ENCODE assay signal across 15 cellular contexts in genomic region chr3:58072046-58072445, GRCh38.
DNase-seq lines count a peak whose midpoint lies in the region; ATAC-seq and TF ChIP-seq lines count a peak whose summit lies in the region.
"Had no signal": no experiment of that assay in that cellular context is flagged by ENCODE, and none has a peak within 500 bp of the region (broad histone marks: within the 10 kb centered on the region; RNA-seq: fewer than 3 reads in every experiment).

No MANE protein-coding gene starts in this region.

- H3K4me3 ChIP-seq in Caco-2 (ENCODE audit: low read depth, low read length) (no peak overlapping the region), fibroblast of the aortic adventitia (ENCODE audit: low read depth, low read length) (no peak overlapping the region), GM23338 (no peak overlapping the region)
- H3K4me3 ChIP-seq: BLaER1, K562, PC-9 had no signal

- peaks cover 50% of the 10 kb centered on the region for H3K4me1 Mint-ChIP-seq in Caco-2 (ENCODE audit: low read depth, unreplicated experiment)
- H3K4me1 Mint-ChIP-seq in GM23338 = peaks cover 9% of the 10 kb centered on the region; the same call in 2 of the 3 replicates

- H3K4me3 Mint-ChIP-seq in Caco-2 (ENCODE audit: unreplicated experiment) (no peak overlapping the region), GM23338 (no peak overlapping the region)

- POLR2A ChIA-PET in Caco-2 (lab: Charles Lee) = no interaction called here

- no peaks in the 10 kb centered on the region for H3K9me2 ChIP-seq in GM23338 (ENCODE audit: insufficient read depth)

- no peak overlapping the region for H2AFZ ChIP-seq in GM23338
- H2AFZ ChIP-seq: PC-9 had no signal

- H3K27me3 Mint-ChIP-seq in Caco-2 (ENCODE audit: insufficient read depth, unreplicated experiment) (no peaks in the 10 kb centered on the region), GM23338 (ENCODE audit: insufficient read depth, low read depth, poor library complexity) (peaks cover 2% of the 10 kb centered on the region)

- H3K4me1 ChIP-seq in Caco-2 (peaks cover 77% of the 10 kb centered on the region), GM23338 (ENCODE audit: insufficient read depth) (0 out of 2 replicates have a peak, but pooled peaks cover 8% of the 10 kb centered on the region)

- intact Hi-C loops in Caco-2 (cut with micrococcal nuclease; ENCODE audit: unreplicated experiment) = no loop called here

- H3K36me3 ChIP-seq in Caco-2 (ENCODE audit: control insufficient read depth, insufficient read depth, low read length) (no peaks in the 10 kb centered on the region; the same call in 1 of the 2 replicates), GM23338 (ENCODE audit: insufficient read depth) (peaks cover 2% of the 10 kb centered on the region; the same call in 1 of the 2 replicates)

- H3K27ac ChIP-seq in GM23338 (ENCODE audit: low read depth) = no peak overlapping the region; the same call in 1 of the 2 replicates
- H3K27ac ChIP-seq: BLaER1, PC-9 had no signal

- no peaks in the 10 kb centered on the region for H3K9me3 ChIP-seq in Caco-2

- BruUV-seq in Caco-2 (replicated peaks; lab: Mats Ljungman, UMichigan) = no TSS peak

- H4K20me1 ChIP-seq in GM23338 (replicated peaks; ENCODE audit: insufficient read depth) = peaks cover 16% of the 10 kb centered on the region

- DNase-seq in Caco-2 = no peak
- peak; percentile 84 for DNase-seq in amniotic epithelial cell (ENCODE audit: low read depth)
- peak; percentile 76 for DNase-seq in fibroblast of the aortic adventitia (ENCODE audit: low read depth)
- peak; percentile 81 for DNase-seq in renal cortical epithelial cell (ENCODE audit: low read depth)
- no peak for DNase-seq in anterior cingulate cortex (lab: John Stamatoyannopoulos, UW)
- no peak for DNase-seq in GM23338 (ENCODE audit: low spot score)
- DNase-seq in iPS-NIHi7 (ENCODE audit: extremely low spot score) = no peak
- no peak for DNase-seq in middle frontal gyrus (ENCODE audit: extremely low spot score, low spot score)
- DNase-seq: activated CD4-positive, alpha-beta T cell treated with anti-CD3 and anti-CD28 coated beads, Interleukin-2, amount 50 U/mL, for 4 hours; erythroblast; NCI-H1436; PC-9 had no signal

- H3K36me3 Mint-ChIP-seq in Caco-2 (ENCODE audit: insufficient read depth, unreplicated experiment) (peaks cover 81% of the 10 kb centered on the region), GM23338 (ENCODE audit: low read depth) (no peaks in the 10 kb centered on the region)

- H3K27me3 ChIP-seq in Caco-2 (replicated peaks; ENCODE audit: control insufficient read depth, insufficient read depth, low read length) (no peaks in the 10 kb centered on the region), GM23338 (ENCODE audit: insufficient read depth) (no peaks in the 10 kb centered on the region)
- H3K27me3 ChIP-seq: BLaER1 had no signal

- CTCF ChIA-PET in Caco-2 (lab: Charles Lee) = no interaction called here

- no peak for ATAC-seq in GM23338
- ATAC-seq: K562 had no signal

- H3K27ac Mint-ChIP-seq in Caco-2 (ENCODE audit: unreplicated experiment) (peak overlapping the region; percentile 57), GM23338 (no peak overlapping the region)
- H3K27ac Mint-ChIP-seq: activated T-helper 2 cell treated with anti-CD3 and anti-CD28 coated beads, Interferon-gamma antibody, Interleukin-2, Interleukin-4, amounts not matched to agents 10 μg/mL and 5 μg/mL and 100 μg/mL, durations not matched to agents 14 hours and 24 hours and 36 hours had no signal

- H3F3A ChIP-seq in GM23338 (replicated peaks; ENCODE audit: low read depth) = no peaks in the 10 kb centered on the region

- no peak for TF ChIP-seq CTCF in Caco-2 (IDR thresholded peaks at IDR 0.05; ENCODE audit: insufficient read depth in 1 of 2, low read depth in 1 of 2, low read length in 1 of 2, severe bottlenecking in 1 of 2, unreplicated experiment in 1 of 2)
- no peak for TF ChIP-seq CTCF in fibroblast of the aortic adventitia (IDR thresholded peaks at IDR 0.05; ENCODE audit: insufficient read depth, low read length)
- TF ChIP-seq CTCF in GM23338 (conservative IDR thresholded peaks at IDR 0.05; ENCODE audit: low read depth in 2 of 2) = no peak

- H3K9me3 Mint-ChIP-seq in Caco-2 (ENCODE audit: unreplicated experiment) (no peaks in the 10 kb centered on the region), GM23338 (no peaks in the 10 kb centered on the region)
- H3K9me3 Mint-ChIP-seq: activated T-helper 2 cell treated with anti-CD3 and anti-CD28 coated beads, Interferon-gamma antibody, Interleukin-2, Interleukin-4, amounts not matched to agents 10 μg/mL and 5 μg/mL and 100 μg/mL, durations not matched to agents 14 hours and 24 hours and 36 hours had no signal

- H3K4me2 ChIP-seq in GM23338 = no peak overlapping the region
- H3K4me2 ChIP-seq: BLaER1, PC-9 had no signal

- peaks cover 94% of the 10 kb centered on the region for H3K79me2 ChIP-seq in GM23338 (replicated peaks; ENCODE audit: insufficient read depth)

TF ChIP-seq in GM23338, 12 proteins besides CTCF, POLR2A, EP300 and RAD21:
- no peak for TF ChIP-seq POLR2AphosphoS5 (IDR thresholded peaks at IDR 0.05; ENCODE audit: low read depth)
- no peak for TF ChIP-seq STAT1 (IDR thresholded peaks at IDR 0.05; ENCODE audit: unreplicated experiment)
- TF ChIP-seq JUNB (IDR thresholded peaks at IDR 0.05; ENCODE audit: unreplicated experiment) = no peak
- TF ChIP-seq REST (IDR thresholded peaks at IDR 0.05; ENCODE audit: unreplicated experiment) = no peak
- TF ChIP-seq ZNF114 (CRISPR knock-in tag; IDR thresholded peaks at IDR 0.05) = no peak

Comparison
In these comparisons a context has a peak if more than half of its experiments do, and no peak if none do; other contexts are left out.
1. DNase-seq: peak in amniotic epithelial cell (single experiment), fibroblast of the aortic adventitia (single experiment) and renal cortical epithelial cell (single experiment); none in Caco-2 (0 of 2), anterior cingulate cortex (0 of 58), GM23338 (single experiment), iPS-NIHi7 (single experiment) and middle frontal gyrus (single experiment).